ENCODE assay signal across 19 cellular contexts in the genomic region with DNA sequence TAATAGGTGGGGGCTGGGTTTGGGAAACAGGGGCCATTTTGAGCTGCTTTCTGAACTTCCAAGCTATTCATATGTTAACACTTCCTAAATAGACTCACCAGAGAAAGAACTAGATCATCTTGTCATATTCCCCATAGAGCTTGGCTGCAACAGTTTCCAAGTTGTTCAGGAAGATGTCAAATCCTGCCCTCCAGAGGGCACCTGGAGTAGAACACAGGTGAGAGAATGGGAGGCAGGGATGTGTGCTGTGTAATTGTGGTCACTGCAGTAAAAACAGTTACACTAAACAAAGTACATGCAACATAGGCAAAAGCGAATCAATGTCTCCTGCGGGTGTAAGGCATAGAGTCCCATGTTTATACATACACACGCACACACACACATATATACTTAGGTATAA. TPM values are rescaled to one million over a fixed set of nuclear protein-coding genes. Genes with fewer than 3 reads are reported as not detected.
"Had no signal": no experiment of that assay in that cellular context is flagged by ENCODE, and none has a peak within 500 bp of the region (broad histone marks: within the 10 kb centered on the region; RNA-seq: fewer than 3 reads in every experiment).

No MANE protein-coding gene starts in this region.

- H3K4me1 ChIP-seq: body of pancreas had no signal

- H3K9me3 ChIP-seq: body of pancreas had no signal

- DNase-seq: activated CD4-positive, alpha-beta T cell treated with anti-CD3 and anti-CD28 coated beads, Interleukin-2, amount 50 U/mL, for 4 hours; activated CD8-positive, alpha-beta memory T cell treated with anti-CD3 and anti-CD28 coated beads, Interleukin-2, amount 10 ng/mL, durations not matched to agents 7 days and 5 days; activated effector memory CD4-positive, alpha-beta T cell treated with anti-CD3 and anti-CD28 coated beads, Interleukin-2, amount 50 U/mL, for 16 hours; activated T-cell treated with anti-CD3 and anti-CD28 coated beads, Interleukin-2, amount 50 U/mL, for 24 hours; amniotic stem cell; body of pancreas; effector memory CD4-positive, alpha-beta T cell; erythroblast; glutamatergic neuron; islet precursor cell; left ventricle myocardium superior; stimulated activated CD4-positive, alpha-beta T cell treated with anti-CD3 and anti-CD28 coated beads, Interleukin-2, amount 100 ng/mL, for 48 hours; stimulated activated naive CD4-positive, alpha-beta T cell treated with Interleukin-2 at 50 U/mL for 16 hours; T-helper 2 cell; trophoblast cell had no signal

- H3K27ac ChIP-seq: body of pancreas had no signal

- H3K4me3 ChIP-seq: body of pancreas had no signal

- H3K27me3 ChIP-seq: body of pancreas had no signal

- ATAC-seq: activated CD4-positive, CD25-positive, alpha-beta regulatory T cell treated with anti-CD3 and anti-CD28 coated beads, Interleukin-2, amount 50 U/mL, for 24 hours; activated CD8-positive, alpha-beta memory T cell treated with anti-CD3 and anti-CD28 coated beads, Interleukin-2, amount 10 ng/mL, durations not matched to agents 7 days and 5 days; activated naive CD4-positive, alpha-beta T cell treated with anti-CD3 and anti-CD28 coated beads, Interleukin-2, amount 50 U/mL, for 72 hours; body of pancreas; left ventricle myocardium superior had no signal

RNA-seq across cellular contexts. Expression of gene LRRC30, which starts 34.5 kb away (rescaled TPM):
- total RNA-seq: activated CD8-positive, alpha-beta memory T cell treated with anti-CD3 and anti-CD28 coated beads, Interleukin-2, amount 10 ng/mL, durations not matched to agents 7 days and 5 days; activated naive CD4-positive, alpha-beta T cell treated with anti-CD3 and anti-CD28 coated beads, Interleukin-2, amount 50 U/mL, for 72 hours; body of pancreas; left ventricle myocardium superior; osteocyte had no signal
- polyA plus RNA-seq: neural cell had no signal
